In the genomic region with DNA sequence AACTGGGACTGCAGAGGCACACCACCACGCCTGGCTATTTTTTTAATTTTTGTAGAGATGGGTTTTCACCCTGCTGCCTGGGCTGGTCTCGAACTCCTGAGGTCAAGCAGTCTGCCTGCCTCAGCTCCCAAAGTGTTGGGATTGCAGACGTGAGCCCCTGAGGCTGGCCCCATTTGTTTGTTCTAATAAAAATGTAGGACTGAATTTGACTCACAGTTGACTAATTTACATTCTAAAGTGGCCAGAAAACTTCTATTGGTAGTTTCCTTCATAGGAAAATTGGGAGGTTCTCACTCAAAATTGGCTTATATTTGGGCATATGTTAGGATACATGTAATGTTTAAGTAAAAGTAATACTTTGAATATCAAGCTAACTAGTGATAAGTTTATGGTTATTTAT, we compare ENCODE assay signal across 24 cellular contexts. TPM values are rescaled to one million over a fixed set of nuclear protein-coding genes. Genes with fewer than 3 reads are reported as not detected.
A peak's percentile ranks its signal among the peaks of the same experiment; 100 is the strongest.
DNase-seq lines count a peak whose midpoint lies in the region; ATAC-seq and TF ChIP-seq lines count a peak whose summit lies in the region.
"Had no signal": no experiment of that assay in that cellular context is flagged by ENCODE, and none has a peak within 500 bp of the region (broad histone marks: within the 10 kb centered on the region; RNA-seq: fewer than 3 reads in every experiment).

No MANE protein-coding gene starts in this region.

- H3K4me3 ChIP-seq in ACC112 (ENCODE audit: low read depth, low read length) (no peak overlapping the region), MG63 (no peak overlapping the region), transverse colon (no peak overlapping the region)
- H3K4me3 ChIP-seq: K562 had no signal

- no peak for TF ChIP-seq POLR2A in transverse colon (IDR thresholded peaks at IDR 0.05)

- H3K36me3 ChIP-seq in ACC112 (ENCODE audit: insufficient read depth, low read length) (0 out of 2 replicates have a peak, but pooled peaks cover 4% of the 10 kb centered on the region), MG63 (peaks cover 18% of the 10 kb centered on the region), transverse colon (peaks cover 0 to 7% (median 0%) of the 10 kb centered on the region in 4 donors)

- no peaks in the 10 kb centered on the region for H3K9me3 ChIP-seq in MG63
- no peaks in the 10 kb centered on the region for H3K9me3 ChIP-seq in transverse colon
- H3K9me3 ChIP-seq: SK-N-SH had no signal

- H3K9me3 Mint-ChIP-seq in chondrocyte (ENCODE audit: low read depth), result no peaks in the 10 kb centered on the region
- H3K9me3 Mint-ChIP-seq: CD4-positive, alpha-beta memory T cell; H9; HFFc6 had no signal

- peaks cover 47% of the 10 kb centered on the region for H3K79me2 ChIP-seq in ACC112 (ENCODE audit: control insufficient read depth, insufficient read depth, low read length, unreplicated experiment)

- no peak overlapping the region for H2AFZ ChIP-seq in ACC112 (ENCODE audit: low read length, unreplicated experiment)

- TF ChIP-seq EP300 in transverse colon (IDR thresholded peaks at IDR 0.05; ENCODE audit: low read depth), result no peak

- H3K27ac ChIP-seq in ACC112 (ENCODE audit: low read depth, low read length) (peak overlapping the region; percentile 43), transverse colon (no peak overlapping the region)

- no peak for TF ChIP-seq CTCF in chondrocyte (IDR thresholded peaks at IDR 0.05)
- TF ChIP-seq CTCF in transverse colon (IDR thresholded peaks at IDR 0.05), result no peak

- H3K4me3 Mint-ChIP-seq in chondrocyte (ENCODE audit: unreplicated experiment), result no peak overlapping the region
- H3K4me3 Mint-ChIP-seq: CD4-positive, alpha-beta memory T cell; H9; HFFc6 had no signal

- no peaks in the 10 kb centered on the region for H3K27me3 ChIP-seq in ACC112 (ENCODE audit: insufficient read depth, low read length)
- H3K27me3 ChIP-seq in MG63, result no peaks in the 10 kb centered on the region
- H3K27me3 ChIP-seq in transverse colon, result no peaks in the 10 kb centered on the region

- in situ Hi-C loops in transverse colon (cut with MboI; ENCODE audit: low pct_ligation_motif_present in 1 of 4, low pct_unique_long_range_greater_than_20kb in 1 of 4, low sequenced_read_pairs in 3 of 4), result no loop called here

- H3K4me1 ChIP-seq in ACC112 (ENCODE audit: control insufficient read depth, insufficient read depth, low read length, unreplicated experiment) (peaks cover 52% of the 10 kb centered on the region), transverse colon (peaks cover 0 to 30% (median 10%) of the 10 kb centered on the region in 4 donors)

- ATAC-seq in GM21447 (IDR thresholded peaks at IDR 0.05; ENCODE audit: unreplicated experiment), result no peak
- ATAC-seq in GM19452 (IDR thresholded peaks at IDR 0.05; ENCODE audit: unreplicated experiment), result no peak
- ATAC-seq: HepG2, K562 had no signal

- DNase-seq in EH (ENCODE audit: low read depth), result peak; percentile 21
- DNase-seq in MG63, result peak; percentile 21
- no peak for DNase-seq in chondrocyte (ENCODE audit: low spot score)
- no peak for DNase-seq in transverse colon
- DNase-seq: C1 segment of cervical spinal cord; CD4-positive, alpha-beta memory T cell; COR-L47; DMS 273 treated with DMSO at 0.1 percent for 48 hours; DMS79; H9; HFFc6; Kasumi-1; NCI-H1105 treated with DMSO at 0.1 percent for 48 hours; NCI-H1694; NCI-H2029 treated with DMSO at 0.1 percent for 48 hours; NCI-H446 treated with DMSO at 0.1 percent for 48 hours; NCI-H526 treated with DMSO at 0.1 percent for 48 hours; SK-N-SH; SW 1271 had no signal

- intact Hi-C loops in transverse colon (cut with DNase I; ENCODE audit: low total_unique reads), result no loop called here

- H3K27me3 Mint-ChIP-seq in chondrocyte (ENCODE audit: low read depth), result no peaks in the 10 kb centered on the region
- H3K27me3 Mint-ChIP-seq: CD4-positive, alpha-beta memory T cell had no signal

- H3K27ac Mint-ChIP-seq in chondrocyte (ENCODE audit: unreplicated experiment), result peak overlapping the region; percentile 8

- peaks cover 54% of the 10 kb centered on the region for H3K4me1 Mint-ChIP-seq in chondrocyte (ENCODE audit: low read depth)

- H3K36me3 Mint-ChIP-seq in chondrocyte (ENCODE audit: low read depth), result no peaks in the 10 kb centered on the region

- 91% methylated on average over 3 of the region's 3 CpGs; no CpG with 5 or more reads in 1 of the 2 donors for WGBS in transverse colon (ENCODE audit: low coverage in 1 of 2), 2 donors

RNA-seq across cellular contexts. Expression of gene PPFIA1, which starts 35.0 kb away (rescaled TPM):
- total RNA-seq in MG63 (2014; rRNA removed; shearing (Covaris generic); ENCODE audit: low replicate concordance), result 19.8 and 26.7 TPM in 2 replicates
- total RNA-seq in chondrocyte, result 60.2 to 63.5 TPM (median 62.6 TPM) in 3 replicates
- 100 to 1,000 TPM in 1 of 4 donors, 10 to 100 TPM in 3; 42.6 to 143 (median 72.8) TPM for total RNA-seq in transverse colon

Comparison
In these comparisons a context has a peak if more than half of its experiments do, and no peak if none do; other contexts are left out.
1. DNase-seq: peak in EH (single experiment) and MG63 (single experiment); none in chondrocyte (single experiment) and transverse colon (single experiment).